1 cellular context compared by ENCODE assay signal in the genomic region with DNA sequence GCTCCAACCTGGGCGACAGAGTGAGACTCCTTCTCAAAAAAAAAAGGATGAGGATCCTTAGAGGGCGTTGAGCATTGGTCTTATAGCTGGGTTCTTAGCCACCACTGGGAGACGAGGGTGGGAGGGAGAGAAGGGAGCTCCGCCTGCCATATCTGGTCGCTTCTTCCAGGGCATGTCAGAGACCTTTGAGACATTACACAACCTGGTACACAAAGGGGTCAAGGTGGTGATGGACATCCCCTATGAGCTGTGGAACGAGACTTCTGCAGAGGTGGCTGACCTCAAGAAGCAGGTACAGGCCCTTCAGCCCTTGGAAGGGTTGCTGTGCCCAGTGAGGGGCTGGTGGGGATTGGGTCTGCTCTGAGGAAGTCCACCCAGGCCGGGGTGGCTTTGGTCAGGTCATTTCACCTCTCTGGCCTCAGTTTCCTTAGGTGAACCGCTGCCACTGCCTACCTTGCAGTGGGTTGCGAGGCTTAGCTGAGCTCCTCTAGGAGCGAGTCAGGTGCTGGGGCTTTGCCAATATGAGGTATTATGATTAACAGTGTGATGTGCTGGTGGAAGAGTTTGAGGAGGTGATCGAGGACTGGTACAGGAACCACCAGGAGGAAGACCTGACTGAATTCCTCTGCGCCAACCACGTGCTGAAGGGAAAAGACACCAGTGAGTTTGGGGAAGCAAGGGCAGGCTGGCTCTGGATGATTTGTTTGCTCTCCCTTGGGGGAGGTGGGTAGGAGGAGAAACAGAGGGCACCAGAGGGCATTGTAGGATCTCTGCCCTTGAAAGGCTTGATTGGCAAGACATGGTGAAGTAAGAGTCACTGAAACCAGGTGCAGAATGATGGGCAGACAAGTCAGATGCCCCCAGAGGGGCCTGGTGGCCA.
TF ChIP-seq lines count a peak whose summit lies in the region.

No MANE protein-coding gene starts in this region.

TF ChIP-seq in GM12878, 131 proteins besides CTCF, POLR2A, EP300 and RAD21:
- TF ChIP-seq KDM1A (IDR thresholded peaks at IDR 0.05; ENCODE audit: borderline replicate concordance) = no peak
- TF ChIP-seq GABPA (IDR thresholded peaks at IDR 0.05; ENCODE audit: low read depth) = no peak
- TF ChIP-seq POLR2AphosphoS5 (IDR thresholded peaks at IDR 0.05; ENCODE audit: low read length) = no peak; the same call in 1 of the 2 replicates
- no peak for TF ChIP-seq SMAD1 (IDR thresholded peaks at IDR 0.05; ENCODE audit: low read depth, partially characterized antibody)
- no peak for TF ChIP-seq BCLAF1 (IDR thresholded peaks at IDR 0.05)
- no peak for TF ChIP-seq SREBF1 (IDR thresholded peaks at IDR 0.05; ENCODE audit: low read length)
- TF ChIP-seq ZNF24 (IDR thresholded peaks at IDR 0.05) = no peak
- TF ChIP-seq EZH2 (IDR thresholded peaks at IDR 0.05; ENCODE audit: borderline replicate concordance, control insufficient read depth, low read depth, low read length) = no peak
- TF ChIP-seq SRF (IDR thresholded peaks at IDR 0.05; ENCODE audit: low read depth in 2 of 2, low read length in 2 of 2) = no peak
- no peak for TF ChIP-seq IKZF2 (IDR thresholded peaks at IDR 0.05)
- TF ChIP-seq ZNF622 (IDR thresholded peaks at IDR 0.05) = no peak
- no peak for TF ChIP-seq NFIC (IDR thresholded peaks at IDR 0.05; ENCODE audit: low read depth, low read length)
- TF ChIP-seq ETV6 (conservative IDR thresholded peaks at IDR 0.05 in 1 of 2, IDR thresholded peaks at IDR 0.05 in 1 of 2; ENCODE audit: borderline replicate concordance in 1 of 2, low read depth in 1 of 2) = no peak
